In the genomic region with DNA sequence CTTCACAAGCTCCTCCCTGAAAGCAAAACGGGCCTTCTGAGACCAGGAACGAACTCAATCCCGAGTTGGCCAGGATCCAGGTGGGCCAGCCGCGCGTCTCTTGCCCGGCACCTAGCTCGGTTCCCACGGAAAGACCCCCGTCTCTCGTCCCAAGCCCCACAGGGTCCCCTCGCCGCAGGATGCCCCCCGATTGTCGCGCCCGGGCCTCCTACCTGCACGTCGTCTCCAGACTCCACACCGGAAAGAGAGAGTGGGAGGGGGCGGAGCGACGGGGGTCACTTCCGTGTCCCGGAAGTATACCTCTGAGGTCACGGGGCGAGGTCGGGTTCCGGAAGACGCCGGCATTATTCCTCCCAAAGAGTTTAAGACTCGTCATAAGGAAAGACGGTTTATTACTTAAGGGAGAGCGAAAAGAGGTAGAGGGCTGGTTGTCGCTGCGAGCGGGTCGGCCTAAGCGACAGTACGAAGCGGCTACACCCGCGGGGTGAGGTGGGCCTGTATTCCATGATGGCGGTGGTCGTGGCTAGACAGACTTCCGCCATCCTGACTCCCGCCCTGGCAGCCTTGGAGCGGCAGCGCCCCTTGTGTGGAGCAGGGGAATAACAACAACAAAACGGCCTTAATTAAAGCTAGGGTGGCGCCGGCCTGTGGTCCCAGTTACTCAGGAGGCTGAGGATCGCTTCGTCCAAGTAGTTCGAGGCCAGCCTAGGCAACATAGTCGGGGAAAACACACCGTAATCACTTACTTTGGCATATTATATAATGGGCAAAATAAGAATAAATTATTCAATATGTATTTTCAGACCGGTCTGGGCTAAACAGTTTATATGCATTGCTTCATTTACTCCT, we compare ENCODE assay signal across 1 cellular context.
TF ChIP-seq lines count a peak whose summit lies in the region.

TSS of gene RPS14 (minus strand) at position 249 of the 849 bp plus-strand sequence. CDS start 2,006 bp downstream, outside the sequence.

TF ChIP-seq in HEK293, 187 proteins besides CTCF, POLR2A, EP300 and RAD21 (continued from another document and continues in another):
- TF ChIP-seq KLF1 (tag by site-specific recombination; IDR thresholded peaks at IDR 0.05) (peak; percentile 92), ZNF146 (tag by site-specific recombination; IDR thresholded peaks at IDR 0.05) (peak; percentile 37; the same call in 1 of the 2 replicates), ZNF157 (tag by site-specific recombination; IDR thresholded peaks at IDR 0.05) (no peak), ZNF18 (tag by site-specific recombination; IDR thresholded peaks at IDR 0.05) (0 out of 2 replicates have a peak, but pooled peaks have one; percentile 17), IKZF3 (tag by site-specific recombination; IDR thresholded peaks at IDR 0.05) (0 out of 2 replicates have a peak, but pooled peaks have one; percentile 1), ZBTB7A (tag by site-specific recombination; IDR thresholded peaks at IDR 0.05; ENCODE audit: low read depth) (peak; percentile 92; the same call in 1 of the 2 replicates), ZNF423 (tag by site-specific recombination; IDR thresholded peaks at IDR 0.05) (no peak), YY1 (tag by site-specific recombination; IDR thresholded peaks at IDR 0.05) (peak; percentile 99), ZNF341 (tag by site-specific recombination; IDR thresholded peaks at IDR 0.05; ENCODE audit: low read depth) (peak; percentile 7; the same call in 1 of the 2 replicates), ZBTB21 (tag by site-specific recombination; IDR thresholded peaks at IDR 0.05) (peak; percentile 92), PRDM6 (tag by site-specific recombination; IDR thresholded peaks at IDR 0.05) (no peak), ZNF664 (tag by site-specific recombination; IDR thresholded peaks at IDR 0.05) (peak; percentile 100), ZNF24 (tag by site-specific recombination; IDR thresholded peaks at IDR 0.05) (peak; percentile 95), ZNF391 (tag by site-specific recombination; IDR thresholded peaks at IDR 0.05; ENCODE audit: borderline replicate concordance, low read depth) (peak; percentile 76; the same call in 1 of the 2 replicates), ZNF155 (tag by site-specific recombination; IDR thresholded peaks at IDR 0.05) (no peak), ZIC2 (tag by site-specific recombination; IDR thresholded peaks at IDR 0.05) (peak; percentile 47), ZBTB20 (tag by site-specific recombination; IDR thresholded peaks at IDR 0.05) (peak; percentile 46; the same call in 1 of the 2 replicates), ZNF639 (tag by site-specific recombination; IDR thresholded peaks at IDR 0.05) (peak; percentile 99), GLIS2 (tag by site-specific recombination; IDR thresholded peaks at IDR 0.05) (peak; percentile 69), ZNF660 (tag by site-specific recombination; IDR thresholded peaks at IDR 0.05) (peak; percentile 71), ZNF426 (tag by site-specific recombination; IDR thresholded peaks at IDR 0.05) (0 out of 2 replicates have a peak, but pooled peaks have one; percentile 6), KLF7 (tag by site-specific recombination; IDR thresholded peaks at IDR 0.05; ENCODE audit: borderline replicate concordance) (peak; percentile 100), YY2 (tag by site-specific recombination; IDR thresholded peaks at IDR 0.05) (peak; percentile 99), HOXA7 (CRISPR knock-in tag; IDR thresholded peaks at IDR 0.05; ENCODE audit: borderline replicate concordance) (no peak), ZFP37 (tag by site-specific recombination; IDR thresholded peaks at IDR 0.05) (peak; percentile 83), ZNF600 (tag by site-specific recombination; IDR thresholded peaks at IDR 0.05) (peak; percentile 64), ZNF394 (tag by site-specific recombination; IDR thresholded peaks at IDR 0.05; ENCODE audit: borderline replicate concordance) (peak; percentile 68), ZNF629 (tag by site-specific recombination; IDR thresholded peaks at IDR 0.05) (peak; percentile 97), ZNF324 (tag by site-specific recombination; IDR thresholded peaks at IDR 0.05) (peak; percentile 84), ZSCAN23 (tag by site-specific recombination; IDR thresholded peaks at IDR 0.05) (peak; percentile 87; the same call in 1 of the 2 replicates), ZFP69B (tag by site-specific recombination; IDR thresholded peaks at IDR 0.05) (peak; percentile 76), ZNF654 (tag by site-specific recombination; IDR thresholded peaks at IDR 0.05; ENCODE audit: low read depth) (no peak), KLF8 (tag by site-specific recombination; IDR thresholded peaks at IDR 0.05) (peak; percentile 99)
- TF ChIP-seq, protein P1, sequence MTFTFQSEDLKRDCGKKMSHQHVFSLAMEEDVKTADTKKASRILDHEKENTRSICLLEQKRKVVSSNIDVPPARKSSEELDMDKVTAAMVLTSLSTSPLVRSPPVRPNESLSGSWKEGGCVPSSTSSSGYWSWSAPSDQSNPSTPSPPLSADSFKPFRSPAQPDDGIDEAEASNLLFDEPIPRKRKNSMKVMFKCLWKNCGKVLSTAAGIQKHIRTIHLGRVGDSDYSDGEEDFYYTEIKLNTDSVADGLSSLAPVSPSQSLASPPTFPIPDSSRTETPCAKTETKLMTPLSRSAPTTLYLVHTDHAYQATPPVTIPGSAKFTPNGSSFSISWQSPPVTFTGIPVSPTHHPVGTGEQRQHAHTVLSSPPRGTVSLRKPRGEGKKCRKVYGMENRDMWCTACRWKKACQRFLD (tag by site-specific recombination; IDR thresholded peaks at IDR 0.05): no peak
- TF ChIP-seq, protein P2, sequence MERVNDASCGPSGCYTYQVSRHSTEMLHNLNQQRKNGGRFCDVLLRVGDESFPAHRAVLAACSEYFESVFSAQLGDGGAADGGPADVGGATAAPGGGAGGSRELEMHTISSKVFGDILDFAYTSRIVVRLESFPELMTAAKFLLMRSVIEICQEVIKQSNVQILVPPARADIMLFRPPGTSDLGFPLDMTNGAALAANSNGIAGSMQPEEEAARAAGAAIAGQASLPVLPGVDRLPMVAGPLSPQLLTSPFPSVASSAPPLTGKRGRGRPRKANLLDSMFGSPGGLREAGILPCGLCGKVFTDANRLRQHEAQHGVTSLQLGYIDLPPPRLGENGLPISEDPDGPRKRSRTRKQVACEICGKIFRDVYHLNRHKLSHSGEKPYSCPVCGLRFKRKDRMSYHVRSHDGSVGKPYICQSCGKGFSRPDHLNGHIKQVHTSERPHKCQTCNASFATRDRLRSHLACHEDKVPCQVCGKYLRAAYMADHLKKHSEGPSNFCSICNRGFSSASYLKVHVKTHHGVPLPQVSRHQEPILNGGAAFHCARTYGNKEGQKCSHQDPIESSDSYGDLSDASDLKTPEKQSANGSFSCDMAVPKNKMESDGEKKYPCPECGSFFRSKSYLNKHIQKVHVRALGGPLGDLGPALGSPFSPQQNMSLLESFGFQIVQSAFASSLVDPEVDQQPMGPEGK (tag by site-specific recombination; IDR thresholded peaks at IDR 0.05): peak; percentile 65
- TF ChIP-seq, protein P3, sequence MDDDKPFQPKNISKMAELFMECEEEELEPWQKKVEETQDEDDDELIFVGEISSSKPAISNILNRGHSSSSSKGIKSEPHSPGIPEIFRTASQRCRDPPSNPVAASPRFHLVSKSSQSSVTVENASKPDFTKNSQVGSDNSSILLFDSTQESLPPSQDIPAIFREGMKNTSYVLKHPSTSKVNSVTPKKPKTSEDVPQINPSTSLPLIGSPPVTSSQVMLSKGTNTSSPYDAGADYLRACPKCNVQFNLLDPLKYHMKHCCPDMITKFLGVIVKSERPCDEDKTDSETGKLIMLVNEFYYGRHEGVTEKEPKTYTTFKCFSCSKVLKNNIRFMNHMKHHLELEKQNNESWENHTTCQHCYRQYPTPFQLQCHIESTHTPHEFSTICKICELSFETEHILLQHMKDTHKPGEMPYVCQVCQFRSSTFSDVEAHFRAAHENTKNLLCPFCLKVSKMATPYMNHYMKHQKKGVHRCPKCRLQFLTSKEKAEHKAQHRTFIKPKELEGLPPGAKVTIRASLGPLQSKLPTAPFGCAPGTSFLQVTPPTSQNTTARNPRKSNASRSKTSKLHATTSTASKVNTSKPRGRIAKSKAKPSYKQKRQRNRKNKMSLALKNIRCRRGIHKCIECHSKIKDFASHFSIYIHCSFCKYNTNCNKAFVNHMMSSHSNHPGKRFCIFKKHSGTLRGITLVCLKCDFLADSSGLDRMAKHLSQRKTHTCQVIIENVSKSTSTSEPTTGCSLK (tag by site-specific recombination; IDR thresholded peaks at IDR 0.05): no peak
- TF ChIP-seq, protein P4, sequence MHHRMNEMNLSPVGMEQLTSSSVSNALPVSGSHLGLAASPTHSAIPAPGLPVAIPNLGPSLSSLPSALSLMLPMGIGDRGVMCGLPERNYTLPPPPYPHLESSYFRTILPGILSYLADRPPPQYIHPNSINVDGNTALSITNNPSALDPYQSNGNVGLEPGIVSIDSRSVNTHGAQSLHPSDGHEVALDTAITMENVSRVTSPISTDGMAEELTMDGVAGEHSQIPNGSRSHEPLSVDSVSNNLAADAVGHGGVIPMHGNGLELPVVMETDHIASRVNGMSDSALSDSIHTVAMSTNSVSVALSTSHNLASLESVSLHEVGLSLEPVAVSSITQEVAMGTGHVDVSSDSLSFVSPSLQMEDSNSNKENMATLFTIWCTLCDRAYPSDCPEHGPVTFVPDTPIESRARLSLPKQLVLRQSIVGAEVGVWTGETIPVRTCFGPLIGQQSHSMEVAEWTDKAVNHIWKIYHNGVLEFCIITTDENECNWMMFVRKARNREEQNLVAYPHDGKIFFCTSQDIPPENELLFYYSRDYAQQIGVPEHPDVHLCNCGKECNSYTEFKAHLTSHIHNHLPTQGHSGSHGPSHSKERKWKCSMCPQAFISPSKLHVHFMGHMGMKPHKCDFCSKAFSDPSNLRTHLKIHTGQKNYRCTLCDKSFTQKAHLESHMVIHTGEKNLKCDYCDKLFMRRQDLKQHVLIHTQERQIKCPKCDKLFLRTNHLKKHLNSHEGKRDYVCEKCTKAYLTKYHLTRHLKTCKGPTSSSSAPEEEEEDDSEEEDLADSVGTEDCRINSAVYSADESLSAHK (tag by site-specific recombination; IDR thresholded peaks at IDR 0.05): peak; percentile 44
- TF ChIP-seq, protein P5, sequence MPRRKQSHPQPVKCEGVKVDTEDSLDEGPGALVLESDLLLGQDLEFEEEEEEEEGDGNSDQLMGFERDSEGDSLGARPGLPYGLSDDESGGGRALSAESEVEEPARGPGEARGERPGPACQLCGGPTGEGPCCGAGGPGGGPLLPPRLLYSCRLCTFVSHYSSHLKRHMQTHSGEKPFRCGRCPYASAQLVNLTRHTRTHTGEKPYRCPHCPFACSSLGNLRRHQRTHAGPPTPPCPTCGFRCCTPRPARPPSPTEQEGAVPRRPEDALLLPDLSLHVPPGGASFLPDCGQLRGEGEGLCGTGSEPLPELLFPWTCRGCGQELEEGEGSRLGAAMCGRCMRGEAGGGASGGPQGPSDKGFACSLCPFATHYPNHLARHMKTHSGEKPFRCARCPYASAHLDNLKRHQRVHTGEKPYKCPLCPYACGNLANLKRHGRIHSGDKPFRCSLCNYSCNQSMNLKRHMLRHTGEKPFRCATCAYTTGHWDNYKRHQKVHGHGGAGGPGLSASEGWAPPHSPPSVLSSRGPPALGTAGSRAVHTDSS (tag by site-specific recombination; IDR thresholded peaks at IDR 0.05): 0 out of 2 replicates have a peak, but pooled peaks have one; percentile 16
- TF ChIP-seq, protein P6, sequence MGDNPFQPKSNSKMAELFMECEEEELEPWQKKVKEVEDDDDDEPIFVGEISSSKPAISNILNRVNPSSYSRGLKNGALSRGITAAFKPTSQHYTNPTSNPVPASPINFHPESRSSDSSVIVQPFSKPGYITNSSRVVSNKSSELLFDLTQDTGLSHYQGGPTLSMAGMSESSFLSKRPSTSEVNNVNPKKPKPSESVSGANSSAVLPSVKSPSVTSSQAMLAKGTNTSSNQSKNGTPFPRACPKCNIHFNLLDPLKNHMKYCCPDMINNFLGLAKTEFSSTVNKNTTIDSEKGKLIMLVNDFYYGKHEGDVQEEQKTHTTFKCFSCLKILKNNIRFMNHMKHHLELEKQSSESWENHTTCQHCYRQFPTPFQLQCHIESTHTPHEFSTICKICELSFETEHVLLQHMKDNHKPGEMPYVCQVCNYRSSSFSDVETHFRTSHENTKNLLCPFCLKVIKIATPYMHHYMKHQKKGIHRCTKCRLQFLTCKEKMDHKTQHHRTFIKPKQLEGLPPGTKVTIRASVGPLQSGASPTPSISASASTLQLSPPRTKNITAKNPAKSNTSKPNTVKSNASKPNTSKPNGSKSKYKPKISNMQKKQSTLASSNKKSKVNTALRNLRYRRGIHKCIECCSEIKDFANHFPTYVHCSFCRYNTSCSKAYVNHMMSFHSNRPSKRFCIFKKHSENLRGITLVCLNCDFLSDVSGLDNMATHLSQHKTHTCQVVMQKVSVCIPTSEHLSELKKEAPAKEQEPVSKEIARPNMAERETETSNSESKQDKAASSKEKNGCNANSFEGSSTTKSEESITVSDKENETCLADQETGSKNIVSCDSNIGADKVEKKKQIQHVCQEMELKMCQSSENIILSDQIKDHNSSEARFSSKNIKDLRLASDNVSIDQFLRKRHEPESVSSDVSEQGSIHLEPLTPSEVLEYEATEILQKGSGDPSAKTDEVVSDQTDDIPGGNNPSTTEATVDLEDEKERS (tag by site-specific recombination; IDR thresholded peaks at IDR 0.05): peak; percentile 94; the same call in 1 of the 2 replicates
